ENCODE assay signal across 22 cellular contexts in genomic region chr7:96833701-96834453, GRCh38.
A peak's percentile ranks its signal among the peaks of the same experiment; 100 is the strongest.
DNase-seq lines count a peak whose midpoint lies in the region; ATAC-seq, FAIRE-seq and TF ChIP-seq lines count a peak whose summit lies in the region.
"Had no signal": no experiment of that assay in that cellular context is flagged by ENCODE, and none has a peak within 500 bp of the region (broad histone marks: within the 10 kb centered on the region; RNA-seq: fewer than 3 reads in every experiment).

No MANE protein-coding gene starts in this region.

- H3K9me2 ChIP-seq in PC-3 (replicated peaks; ENCODE audit: low read length), result no peaks in the 10 kb centered on the region

- BruUV-seq in PC-3 (replicated peaks; lab: Mats Ljungman, UMichigan), result no TSS peak

- no peaks in the 10 kb centered on the region for H3K36me3 Mint-ChIP-seq in osteocyte (ENCODE audit: unreplicated experiment)

- H3K4me3 Mint-ChIP-seq in osteocyte (ENCODE audit: unreplicated experiment), result no peak overlapping the region
- H3K4me3 Mint-ChIP-seq: T-helper 1 cell treated with Interleukin-12 subunit alpha and Interleukin-12 subunit beta and Interleukin-4 antibody, amounts not matched to agents 30 μg/mL and 1 μg/mL, for 36 hours had no signal

- peaks cover 78% of the 10 kb centered on the region for H3K4me1 Mint-ChIP-seq in osteocyte (ENCODE audit: unreplicated experiment)

- no peaks in the 10 kb centered on the region for H3K27me3 Mint-ChIP-seq in osteocyte (ENCODE audit: unreplicated experiment)

- intact Hi-C loops in PC-3 (cut with micrococcal nuclease), result no loop called here

- ATAC-seq in PC-3 (peak; percentile 50), foreskin keratinocyte (no peak), GM19351 (IDR thresholded peaks at IDR 0.05; ENCODE audit: unreplicated experiment) (no peak)
- ATAC-seq: left lobe of liver had no signal

- POLR2A ChIA-PET in PC-3 (lab: Charles Lee; ENCODE audit: unreplicated experiment), result no interaction called here

- no peak for TF ChIP-seq POLR2A in H54 (IDR thresholded peaks at IDR 0.05; ENCODE audit: low read depth, low read length)

- DNase-seq in H54 (ENCODE audit: insufficient read length, low spot score), result no peak
- DNase-seq in PC-3, result peak; percentile 71
- no peak for DNase-seq in epithelial cell of prostate (ENCODE audit: low read depth, low spot score)
- no peak for DNase-seq in osteocyte (ENCODE audit: extremely low spot score, unreplicated experiment)
- DNase-seq in foreskin keratinocyte, result no peak
- no peak for DNase-seq in activated CD4-positive, CD25-positive, alpha-beta regulatory T cell treated with anti-CD3 and anti-CD28 coated beads, Interleukin-2, amount 50 U/mL, for 72 hours
- no peak for DNase-seq in germinal center (ENCODE audit: low spot score)
- DNase-seq: activated CD8-positive, alpha-beta memory T cell treated with anti-CD3 and anti-CD28 coated beads for 24 hours; AML-193; amygdala; erythroblast; hippocampal formation; NCI-H1436 treated with DMSO at 0.1 percent for 48 hours; NCI-H524 treated with DMSO at 0.1 percent for 48 hours; RPMI8226 had no signal

- CTCF ChIA-PET in PC-3 (lab: Charles Lee), result no interaction called here

- no peaks in the 10 kb centered on the region for H3K9me3 ChIP-seq in PC-3 (ENCODE audit: low read length)

- H3K4me3 ChIP-seq in PC-3 (ENCODE audit: low read length), result no peak overlapping the region

- no peak overlapping the region for H3K9ac ChIP-seq in PC-3 (ENCODE audit: low read length)
- H3K9ac ChIP-seq: KMS-11, parathyroid adenoma had no signal

- H3F3A ChIP-seq in PC-3 (ENCODE audit: low read length, unreplicated experiment), result no peaks in the 10 kb centered on the region

- H3K27ac ChIP-seq in PC-3 (ENCODE audit: low read length) (no peak overlapping the region), epithelial cell of prostate (peak overlapping the region; percentile 2), foreskin keratinocyte (no peak overlapping the region)
- H3K27ac ChIP-seq: KMS-11, parathyroid adenoma had no signal

- no peak overlapping the region for H2AFZ ChIP-seq in PC-3 (ENCODE audit: low read length)
- H2AFZ ChIP-seq: parathyroid adenoma had no signal

- no peaks in the 10 kb centered on the region for H3K27me3 ChIP-seq in PC-3 (ENCODE audit: low read length)
- no peaks in the 10 kb centered on the region for H3K27me3 ChIP-seq in foreskin keratinocyte

- H4K20me1 ChIP-seq in PC-3 (ENCODE audit: low read length), result no peaks in the 10 kb centered on the region

- H3K4me2 ChIP-seq in PC-3 (ENCODE audit: low read length), result no peak overlapping the region
- H3K4me2 ChIP-seq: KMS-11 had no signal

- H3K79me2 ChIP-seq in PC-3 (ENCODE audit: low read length), result no peaks in the 10 kb centered on the region
- H3K79me2 ChIP-seq: parathyroid adenoma had no signal

- peak; percentile 85 for FAIRE-seq in H54 (lab: Jason Lieb, UNC)
- FAIRE-seq: GM18507 had no signal

- no peaks in the 10 kb centered on the region for H3K9me3 Mint-ChIP-seq in osteocyte (ENCODE audit: unreplicated experiment)

- peak overlapping the region; percentile 84 for H3K27ac Mint-ChIP-seq in osteocyte (ENCODE audit: unreplicated experiment)
- H3K27ac Mint-ChIP-seq: activated T-helper 2 cell treated with anti-CD3 and anti-CD28 coated beads, Interferon-gamma antibody, Interleukin-2, Interleukin-4, amounts not matched to agents 10 μg/mL and 5 μg/mL and 100 μg/mL, durations not matched to agents 14 hours and 24 hours and 36 hours; T-helper 1 cell treated with Interleukin-12 subunit alpha and Interleukin-12 subunit beta and Interleukin-4 antibody, amounts not matched to agents 30 μg/mL and 1 μg/mL, for 36 hours had no signal

- H3K4me1 ChIP-seq in PC-3 (ENCODE audit: insufficient read depth, low read length) (peaks cover 11% of the 10 kb centered on the region), foreskin keratinocyte (no peaks in the 10 kb centered on the region)
- H3K4me1 ChIP-seq: parathyroid adenoma had no signal

- H3K36me3 ChIP-seq in PC-3 (ENCODE audit: low read depth, low read length), result no peaks in the 10 kb centered on the region

- no peak for TF ChIP-seq CTCF in PC-3 (conservative IDR thresholded peaks at IDR 0.05; ENCODE audit: low read depth, low read length)
- TF ChIP-seq CTCF in osteocyte (IDR thresholded peaks at IDR 0.05), result no peak
- TF ChIP-seq CTCF in foreskin keratinocyte (conservative IDR thresholded peaks at IDR 0.05), result no peak
